8 cellular contexts compared by ENCODE assay signal in genomic region chr4:168604496-168605373, GRCh38.
DNase-seq lines count a peak whose midpoint lies in the region; ATAC-seq and TF ChIP-seq lines count a peak whose summit lies in the region.
"Had no signal": no experiment of that assay in that cellular context is flagged by ENCODE, and none has a peak within 500 bp of the region (broad histone marks: within the 10 kb centered on the region; RNA-seq: fewer than 3 reads in every experiment).

No MANE protein-coding gene starts in this region.

- DNase-seq in LoVo (ENCODE audit: low spot score) (peak; percentile 52), choroid plexus epithelial cell (ENCODE audit: low read depth) (peak; percentile 91), kidney glomerular epithelial cell (lab: John Stamatoyannopoulos, UW) (peak; percentile 86), upper lobe of left lung (no peak), GM10248 (ENCODE audit: extremely low spot score) (no peak), middle frontal gyrus (ENCODE audit: extremely low spot score, low spot score) (no peak)

- H3K27me3 ChIP-seq in upper lobe of left lung = no peaks in the 10 kb centered on the region

- no peaks in the 10 kb centered on the region for H3K4me1 ChIP-seq in upper lobe of left lung

- TF ChIP-seq EP300 in upper lobe of left lung (IDR thresholded peaks at IDR 0.05) = no peak

- WGBS in upper lobe of left lung, 2 donors = 68 to 77% methylated on average over 7 of the region's 7 CpGs

- no peaks in the 10 kb centered on the region for H3K9me3 ChIP-seq in upper lobe of left lung

- H3K36me3 ChIP-seq in upper lobe of left lung = no peaks in the 10 kb centered on the region

- H3K4me3 ChIP-seq in choroid plexus epithelial cell (ENCODE audit: low read depth, low read length) (no peak overlapping the region), upper lobe of left lung (no peak overlapping the region)

- CTCF ChIA-PET in GM10248 (lab: Yijun Ruan, JAX) = interaction anchor here (0.7 to 1.2 kb wide), 2 partner anchors 15 to 31 kb away, joined by 3 read pairs; no protein-coding TSS in a partner anchor

- ATAC-seq in upper lobe of left lung (ENCODE audit: low FRiP score in 2 of 2) (peak; percentile 34 to 65), GM21717 (IDR thresholded peaks at IDR 0.05; ENCODE audit: unreplicated experiment) (no peak)

- no peak for TF ChIP-seq POLR2A in upper lobe of left lung (IDR thresholded peaks at IDR 0.05)

- TF ChIP-seq CTCF in choroid plexus epithelial cell (conservative IDR thresholded peaks at IDR 0.05; ENCODE audit: low read depth, low read length) (no peak), upper lobe of left lung (IDR thresholded peaks at IDR 0.05) (no peak), GM10248 (IDR thresholded peaks at IDR 0.05; ENCODE audit: control extremely low read depth, extremely low read depth, low read depth, missing control alignments) (no peak)

- POLR2A ChIA-PET in GM10248 (lab: Yijun Ruan, JAX) = no interaction called here

- no peak overlapping the region for H3K27ac ChIP-seq in upper lobe of left lung
- H3K27ac ChIP-seq: HL-60 had no signal

Comparison
In these comparisons a context has a peak if more than half of its experiments do, and no peak if none do; other contexts are left out.
1. DNase-seq: peak in LoVo (single experiment), choroid plexus epithelial cell (single experiment) and kidney glomerular epithelial cell (single experiment); none in upper lobe of left lung (0 of 2), GM10248 (single experiment) and middle frontal gyrus (single experiment).